ENCODE assay signal across 12 cellular contexts in genomic region chr5:72951850-72952468, GRCh38. TPM values are rescaled to one million over a fixed set of nuclear protein-coding genes. Genes with fewer than 3 reads are reported as not detected.
DNase-seq lines count a peak whose midpoint lies in the region; ATAC-seq and TF ChIP-seq lines count a peak whose summit lies in the region.
"Had no signal": no experiment of that assay in that cellular context is flagged by ENCODE, and none has a peak within 500 bp of the region (broad histone marks: within the 10 kb centered on the region; RNA-seq: fewer than 3 reads in every experiment).

No MANE protein-coding gene starts in this region.

- DNase-seq in CD1c-positive myeloid dendritic cell (ENCODE audit: extremely low spot score) (peak; percentile 89), MV-4-11 (lab: John Stamatoyannopoulos, UW) (peak; percentile 85), mammary epithelial cell (peak; percentile 81), mesendoderm (no peak)
- no peak for DNase-seq in activated CD8-positive, alpha-beta T cell treated with anti-CD3 and anti-CD28 coated beads for 36 hours
- DNase-seq in activated CD4-positive, alpha-beta T cell treated with anti-CD3 and anti-CD28 coated beads for 4 hours: no peak
- DNase-seq: glutamatergic neuron; naive thymus-derived CD8-positive, alpha-beta T cell; NCI-H2029 had no signal

- H3K79me2 ChIP-seq in mammary epithelial cell (ENCODE audit: insufficient read depth, low read length) (peaks cover 13% of the 10 kb centered on the region), mesendoderm (ENCODE audit: control insufficient read depth, insufficient read depth, low read length) (no peaks in the 10 kb centered on the region)

- H3K4me2 ChIP-seq in mammary epithelial cell (ENCODE audit: insufficient read depth, low read depth, low read length) (peak overlapping the region; percentile 24), mesendoderm (ENCODE audit: low read length) (no peak overlapping the region)

- POLR2A ChIA-PET in activated CD8-positive, alpha-beta T cell treated with anti-CD3 and anti-CD28 coated beads for 36 hours (lab: Charles Lee): no interaction called here

- H3K36me3 ChIP-seq in mammary epithelial cell (ENCODE audit: insufficient read depth, low read length) (no peaks in the 10 kb centered on the region), mucosa of rectum (ENCODE audit: control insufficient read depth in 2 of 2, insufficient read depth in 2 of 2, low read length in 2 of 2) (no peaks in the 10 kb centered on the region), mesendoderm (ENCODE audit: control insufficient read depth, insufficient read depth, low read length) (no peaks in the 10 kb centered on the region)

- H3K23ac ChIP-seq in mesendoderm (ENCODE audit: low read length): no peak overlapping the region

- H3K4me3 ChIP-seq in mammary epithelial cell (replicated peaks in 1 of 3; ENCODE audit: insufficient read depth in 1 of 3, low read depth in 2 of 3, low read length in 3 of 3): no peak overlapping the region
- H3K4me3 ChIP-seq in mucosa of rectum (ENCODE audit: low read length in 2 of 2): peak overlapping the region; percentile 37 to 46
- no peak overlapping the region for H3K4me3 ChIP-seq in mesendoderm (ENCODE audit: low read length)

- H2BK15ac ChIP-seq in mesendoderm (replicated peaks; ENCODE audit: low read depth): no peak overlapping the region

- no peak overlapping the region for H2AFZ ChIP-seq in mammary epithelial cell (ENCODE audit: low read depth, low read length)

- peaks cover 13% of the 10 kb centered on the region for H3K4me1 Mint-ChIP-seq in activated CD8-positive, alpha-beta T cell treated with anti-CD3 and anti-CD28 coated beads for 36 hours (ENCODE audit: low read depth)

- H3K9me3 Mint-ChIP-seq in activated CD8-positive, alpha-beta T cell treated with anti-CD3 and anti-CD28 coated beads for 36 hours: no peaks in the 10 kb centered on the region
- H3K9me3 Mint-ChIP-seq: activated naive CD4-positive, alpha-beta T cell treated with anti-CD3 and anti-CD28 coated beads, Interleukin-2, amount 50 U/mL, for 24 hours had no signal

- no TSS peak for BruUV-seq in mammary epithelial cell (replicated peaks; lab: Mats Ljungman, UMichigan)

- TF ChIP-seq CTCF in mammary epithelial cell (conservative IDR thresholded peaks at IDR 0.05 in 1 of 2, IDR thresholded peaks at IDR 0.05 in 1 of 2; ENCODE audit: extremely low read depth in 1 of 2, insufficient read depth in 1 of 2, low read depth in 1 of 2, low read length in 2 of 2): no peak
- no peak for TF ChIP-seq CTCF in activated CD8-positive, alpha-beta T cell treated with anti-CD3 and anti-CD28 coated beads for 36 hours (IDR thresholded peaks at IDR 0.05)

- H3K4ac ChIP-seq in mesendoderm (ENCODE audit: low read depth, low read length): no peak overlapping the region

- H3K36me3 Mint-ChIP-seq in activated CD8-positive, alpha-beta T cell treated with anti-CD3 and anti-CD28 coated beads for 36 hours (ENCODE audit: low read depth): no peaks in the 10 kb centered on the region
- H3K36me3 Mint-ChIP-seq: naive thymus-derived CD8-positive, alpha-beta T cell had no signal

- no peak overlapping the region for H3K27ac Mint-ChIP-seq in activated CD8-positive, alpha-beta T cell treated with anti-CD3 and anti-CD28 coated beads for 36 hours
- H3K27ac Mint-ChIP-seq: activated naive CD4-positive, alpha-beta T cell treated with anti-CD3 and anti-CD28 coated beads, Interleukin-2, amount 50 U/mL, for 24 hours; naive thymus-derived CD8-positive, alpha-beta T cell had no signal

- ATAC-seq in activated CD8-positive, alpha-beta T cell treated with anti-CD3 and anti-CD28 coated beads for 36 hours: no peak
- no peak for ATAC-seq in HG02852 (IDR thresholded peaks at IDR 0.05; ENCODE audit: unreplicated experiment)
- ATAC-seq: naive thymus-derived CD8-positive, alpha-beta T cell had no signal

- dilution Hi-C loops in mammary epithelial cell (cut with HindIII; ENCODE audit: low sequenced_read_pairs): no loop called here

- 66% methylated on average over 3 of the region's 3 CpGs for WGBS in mammary epithelial cell (ENCODE audit: low coverage, missing lambda C conversion rate)
- WGBS in mesendoderm (ENCODE audit: extremely low coverage, insufficient coverage, low lambda C conversion rate): no CpG with 5 or more reads among the region's 3 CpGs

- H3K9me3 ChIP-seq in mammary epithelial cell (replicated peaks; ENCODE audit: insufficient read depth, low read length): no peaks in the 10 kb centered on the region
- no peaks in the 10 kb centered on the region for H3K9me3 ChIP-seq in mucosa of rectum (ENCODE audit: control insufficient read depth in 2 of 2, low read length in 2 of 2)

- H3K27ac ChIP-seq in mammary epithelial cell (ENCODE audit: insufficient read depth, low read depth, low read length) (peak overlapping the region; percentile 63), mucosa of rectum (ENCODE audit: low read depth in 2 of 2, low read length in 2 of 2) (peak overlapping the region; percentile 52 to 75), mesendoderm (ENCODE audit: low read depth, low read length) (no peak overlapping the region)

- H3K56ac ChIP-seq in mesendoderm (ENCODE audit: low read length): no peak overlapping the region

- no peak overlapping the region for H4K8ac ChIP-seq in mesendoderm (ENCODE audit: low read depth, low read length)

- peaks cover 33% of the 10 kb centered on the region for H3K27me3 Mint-ChIP-seq in activated CD8-positive, alpha-beta T cell treated with anti-CD3 and anti-CD28 coated beads for 36 hours

- CTCF ChIA-PET in mammary epithelial cell (lab: Charles Lee; ENCODE audit: low non-redundant PET): no interaction called here
- CTCF ChIA-PET in activated CD8-positive, alpha-beta T cell treated with anti-CD3 and anti-CD28 coated beads for 36 hours (lab: Charles Lee): no interaction called here

- no peak overlapping the region for H3K4me3 Mint-ChIP-seq in activated CD8-positive, alpha-beta T cell treated with anti-CD3 and anti-CD28 coated beads for 36 hours
- H3K4me3 Mint-ChIP-seq: activated naive CD4-positive, alpha-beta T cell treated with anti-CD3 and anti-CD28 coated beads, Interleukin-2, amount 50 U/mL, for 24 hours; naive thymus-derived CD8-positive, alpha-beta T cell had no signal

- intact Hi-C loops in mammary epithelial cell (cut with micrococcal nuclease): loop anchor here (2.0 to 10.0 kb wide), 2 partner anchors 373 to 497 kb away; partner anchors contain the start of gene FOXD1
- intact Hi-C loops in activated CD8-positive, alpha-beta T cell treated with anti-CD3 and anti-CD28 coated beads for 36 hours (cut with micrococcal nuclease): no loop called here

- no peak overlapping the region for H3K18ac ChIP-seq in mesendoderm (ENCODE audit: low read length)

- H2BK120ac ChIP-seq in mesendoderm (ENCODE audit: low read depth, low read length): no peak overlapping the region

- H3K4me1 ChIP-seq in mammary epithelial cell (ENCODE audit: insufficient read depth, low read length) (peaks cover 41% of the 10 kb centered on the region), mucosa of rectum (ENCODE audit: control insufficient read depth in 2 of 2, insufficient read depth in 2 of 2, low read length in 2 of 2) (peaks cover 10 to 22% of the 10 kb centered on the region in 2 donors), mesendoderm (ENCODE audit: control insufficient read depth, low read depth, low read length) (peaks cover 2% of the 10 kb centered on the region)

- no peak overlapping the region for H2BK5ac ChIP-seq in mesendoderm (ENCODE audit: low read length)

- H3K27me3 ChIP-seq in mammary epithelial cell (ENCODE audit: insufficient read depth, low read length) (no peaks in the 10 kb centered on the region), mucosa of rectum (ENCODE audit: control insufficient read depth in 2 of 2, insufficient read depth in 2 of 2, low read length in 2 of 2) (no peaks in the 10 kb centered on the region), mesendoderm (ENCODE audit: insufficient read depth, low read length, poor library complexity) (no peaks in the 10 kb centered on the region)

- no peak overlapping the region for H4K5ac ChIP-seq in mesendoderm (ENCODE audit: low read length)

- H3K79me1 ChIP-seq in mesendoderm (ENCODE audit: low read length): no peaks in the 10 kb centered on the region

- no peaks in the 10 kb centered on the region for H4K20me1 ChIP-seq in mammary epithelial cell (ENCODE audit: insufficient read depth, low read length)

- H2AK5ac ChIP-seq in mesendoderm (ENCODE audit: low read length): no peak overlapping the region

- no peak overlapping the region for H3K9ac ChIP-seq in mammary epithelial cell (ENCODE audit: insufficient read depth, low read length)
- peak overlapping the region in 1 of 2 donors; percentile 15 for H3K9ac ChIP-seq in mucosa of rectum (ENCODE audit: low read depth in 1 of 2, low read length in 2 of 2)
- no peak overlapping the region for H3K9ac ChIP-seq in mesendoderm (ENCODE audit: low read length)

- in situ Hi-C loops in mammary epithelial cell (cut with MboI; ENCODE audit: low sequenced_read_pairs in 2 of 2): no loop called here

RNA-seq across cellular contexts. Expression of gene FCHO2, which starts 3.9 kb away (rescaled TPM):
- total RNA-seq in mammary epithelial cell: 10 to 100 TPM; 15.5 to 25.5 TPM
- 9.3 TPM for polyA plus RNA-seq in mammary epithelial cell
- 11.8 TPM for polyA minus RNA-seq in mammary epithelial cell
- 1 to 10 TPM in 1 of 2 experiments, under 1 TPM in 1; 0.32 to 1.0 TPM for total RNA-seq in activated CD8-positive, alpha-beta T cell treated with anti-CD3 and anti-CD28 coated beads for 36 hours
- polyA plus RNA-seq in mesendoderm (2013, experiment 1 of 2): 8.6 TPM
- 7.9 TPM for polyA plus RNA-seq in mesendoderm (2013, experiment 2 of 2)

Comparison
In these comparisons a context has a peak if more than half of its experiments do, and no peak if none do; other contexts are left out.
1. DNase-seq: peak in CD1c-positive myeloid dendritic cell (single experiment), MV-4-11 (single experiment) and mammary epithelial cell (single experiment); none in activated CD8-positive, alpha-beta T cell treated with anti-CD3 and anti-CD28 coated beads for 36 hours (single experiment), activated CD4-positive, alpha-beta T cell treated with anti-CD3 and anti-CD28 coated beads for 4 hours (0 of 2) and mesendoderm (single experiment).
2. H3K4me3 ChIP-seq: peak in mucosa of rectum (2 of 2); none in mammary epithelial cell (0 of 3) and mesendoderm (single experiment).
3. RNA of gene FCHO2, which starts 3.9 kb away (total RNA-seq): 15.5 to 25.5 TPM in mammary epithelial cell; 0.32 to 1.0 TPM in activated CD8-positive, alpha-beta T cell treated with anti-CD3 and anti-CD28 coated beads for 36 hours; every median in the first group is over 4 times any median in the second.